Comparison of ENCODE assay signal across 9 cellular contexts in the genomic region with DNA sequence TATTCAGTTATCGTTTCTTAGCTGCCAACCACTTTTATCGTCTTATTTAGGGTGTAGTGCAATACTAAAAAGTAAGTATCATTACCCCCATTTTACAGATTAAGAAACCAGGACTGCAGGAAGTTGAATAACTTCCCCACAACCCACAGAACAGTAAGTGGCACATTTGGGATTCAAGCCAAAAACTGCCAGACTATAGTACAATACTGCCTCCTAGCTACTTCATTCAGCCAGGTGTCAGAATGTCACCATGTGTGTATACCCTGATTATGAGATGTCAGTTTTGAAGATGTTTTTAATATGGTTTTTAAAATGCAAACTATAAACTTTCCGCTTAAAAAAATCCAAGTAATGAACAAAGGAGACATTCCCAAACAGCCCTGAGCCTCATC.
DNase-seq lines count a peak whose midpoint lies in the region; ATAC-seq lines count a peak whose summit lies in the region.
"Had no signal": no experiment of that assay in that cellular context is flagged by ENCODE, and none has a peak within 500 bp of the region (broad histone marks: within the 10 kb centered on the region; RNA-seq: fewer than 3 reads in every experiment).

No MANE protein-coding gene starts in this region.

- H3K4me3 Mint-ChIP-seq in activated T-cell treated with anti-CD3 and anti-CD28 coated beads, Interleukin-2, amount 50 U/mL, for 24 hours = no peak overlapping the region
- H3K4me3 Mint-ChIP-seq: dendritic cell treated with granulocyte-macrophage colony-stimulating factor and Interleukin-4, amounts not matched to agents 40 ng/mL and 50 ng/mL, for 4 days had no signal

- peaks cover 28% of the 10 kb centered on the region for H3K27me3 Mint-ChIP-seq in activated T-cell treated with anti-CD3 and anti-CD28 coated beads, Interleukin-2, amount 50 U/mL, for 24 hours

- no peaks in the 10 kb centered on the region for H3K27me3 ChIP-seq in aorta (ENCODE audit: control insufficient read depth in 1 of 2, insufficient read depth in 2 of 2, low read length in 1 of 2)

- peaks cover 5% of the 10 kb centered on the region for H3K4me1 Mint-ChIP-seq in activated T-cell treated with anti-CD3 and anti-CD28 coated beads, Interleukin-2, amount 50 U/mL, for 24 hours (ENCODE audit: low read depth)

- no peak overlapping the region for H3K4me3 ChIP-seq in aorta (ENCODE audit: low read length in 2 of 2)

- H3K27ac Mint-ChIP-seq in activated T-cell treated with anti-CD3 and anti-CD28 coated beads, Interleukin-2, amount 50 U/mL, for 24 hours = no peak overlapping the region
- H3K27ac Mint-ChIP-seq: dendritic cell treated with granulocyte-macrophage colony-stimulating factor and Interleukin-4, amounts not matched to agents 40 ng/mL and 50 ng/mL, for 4 days had no signal

- H3K36me3 Mint-ChIP-seq in activated T-cell treated with anti-CD3 and anti-CD28 coated beads, Interleukin-2, amount 50 U/mL, for 24 hours (ENCODE audit: low read depth) = no peaks in the 10 kb centered on the region

- no peaks in the 10 kb centered on the region for H3K9me3 Mint-ChIP-seq in activated T-cell treated with anti-CD3 and anti-CD28 coated beads, Interleukin-2, amount 50 U/mL, for 24 hours

- in situ Hi-C loops in G401 (cut with HindIII; ENCODE audit: low sequenced_read_pairs) = no loop called here

- no peaks in the 10 kb centered on the region for H3K36me3 ChIP-seq in aorta (ENCODE audit: control insufficient read depth in 1 of 2, insufficient read depth in 2 of 2, low read length in 1 of 2)

- H3K9me3 ChIP-seq in aorta (ENCODE audit: control insufficient read depth, low read length) = peaks cover 13% of the 10 kb centered on the region

- WGBS in aorta, 2 donors = 85 to 87% methylated on average over 3 of the region's 3 CpGs

- no peak overlapping the region for H3K27ac ChIP-seq in aorta (ENCODE audit: low read depth in 1 of 2, low read length in 2 of 2)

- no peak for ATAC-seq in aorta (ENCODE audit: low FRiP score)
- no peak for ATAC-seq in HG03097 (IDR thresholded peaks at IDR 0.05; ENCODE audit: low FRiP score, unreplicated experiment)

- no peaks in the 10 kb centered on the region for H3K4me1 ChIP-seq in aorta (ENCODE audit: control insufficient read depth in 1 of 2, insufficient read depth in 2 of 2, low read length in 2 of 2)

- intact Hi-C loops in aorta (cut with DNase I) = no loop called here

- peak; percentile 55 for DNase-seq in A172 (ENCODE audit: low spot score)
- peak; percentile 7 for DNase-seq in G401 (ENCODE audit: low spot score)
- peak; percentile 47 to 75 for DNase-seq in NCI-H524 (lab: John Stamatoyannopoulos, UW)
- DNase-seq in central memory CD4-positive, alpha-beta T cell = peak; percentile 57
- DNase-seq in midbrain (lab: John Stamatoyannopoulos, UW) = peak; percentile 59
- DNase-seq in aorta = no peak
- DNase-seq in activated T-cell treated with anti-CD3 and anti-CD28 coated beads, Interleukin-2, amount 50 U/mL, for 24 hours = no peak

Comparison
In these comparisons a context has a peak if more than half of its experiments do, and no peak if none do; other contexts are left out.
1. DNase-seq: peak in A172 (single experiment), G401 (single experiment), NCI-H524 (2 of 2), central memory CD4-positive, alpha-beta T cell (single experiment) and midbrain (single experiment); none in aorta (0 of 2) and activated T-cell treated with anti-CD3 and anti-CD28 coated beads, Interleukin-2, amount 50 U/mL, for 24 hours (single experiment).